In genomic region chr11:120331301-120331966, GRCh38 we compare ENCODE assay signal across 10 cellular contexts. TPM values are rescaled to one million over a fixed set of nuclear protein-coding genes. Genes with fewer than 3 reads are reported as not detected.
DNase-seq lines count a peak whose midpoint lies in the region; FAIRE-seq and TF ChIP-seq lines count a peak whose summit lies in the region.
"Had no signal": no experiment of that assay in that cellular context is flagged by ENCODE, and none has a peak within 500 bp of the region (broad histone marks: within the 10 kb centered on the region; RNA-seq: fewer than 3 reads in every experiment).

No MANE protein-coding gene starts in this region.

- no peak overlapping the region for H3K4ac ChIP-seq in trophoblast cell (ENCODE audit: low read depth, low read length)

- no peak for TF ChIP-seq CTCF in fibroblast of lung (conservative IDR thresholded peaks at IDR 0.05 in 1 of 2, IDR thresholded peaks at IDR 0.05 in 1 of 2; ENCODE audit: low read depth in 1 of 2, low read length in 2 of 2)
- TF ChIP-seq CTCF in GM13977 (IDR thresholded peaks at IDR 0.05; ENCODE audit: extremely low read depth, insufficient read depth, missing control alignments), result no peak

- intact Hi-C loops in posterior vena cava (cut with DNase I), result no loop called here
- intact Hi-C loops in activated naive CD4-positive, alpha-beta T cell treated with anti-CD3 and anti-CD28 coated beads for 36 hours (cut with micrococcal nuclease), result no loop called here

- H3K9me3 ChIP-seq in SJSA1 (replicated peaks) (no peaks in the 10 kb centered on the region), fibroblast of lung (ENCODE audit: control insufficient read depth, insufficient read depth, low read depth, low read length) (no peaks in the 10 kb centered on the region), trophoblast cell (ENCODE audit: insufficient read depth, low read depth, low read length) (no peaks in the 10 kb centered on the region)

- peaks cover 17% of the 10 kb centered on the region for H3K79me2 ChIP-seq in fibroblast of lung (ENCODE audit: control insufficient read depth, insufficient read depth, low read length)
- H3K79me2 ChIP-seq in trophoblast cell (ENCODE audit: control insufficient read depth, insufficient read depth, low read length, poor library complexity), result peaks cover 4% of the 10 kb centered on the region

- no peak overlapping the region for H3K9ac ChIP-seq in fibroblast of lung (ENCODE audit: insufficient read depth, low read length)
- no peak overlapping the region for H3K9ac ChIP-seq in trophoblast cell (ENCODE audit: low read length)

- DNase-seq in SJSA1 (ENCODE audit: low read depth in 1 of 2, low spot score in 2 of 2), result peak in 1 of 2 experiments; percentile 61
- peak; percentile 94 to 95 for DNase-seq in fibroblast of lung (ENCODE audit: low read depth in 2 of 2)
- DNase-seq in trophoblast cell, result peak; percentile 65 to 84
- no peak for DNase-seq in posterior vena cava (ENCODE audit: low spot score)
- no peak for DNase-seq in activated naive CD4-positive, alpha-beta T cell treated with anti-CD3 and anti-CD28 coated beads for 36 hours
- DNase-seq in GM13977 (ENCODE audit: low spot score), result no peak
- no peak for DNase-seq in SIG-M5 (lab: John Stamatoyannopoulos, UW)
- DNase-seq: stimulated activated CD8-positive, alpha-beta memory T cell treated with anti-CD3 and anti-CD28 coated beads, Interleukin-4, amount 100 ng/mL, for 48 hours had no signal

- no peak overlapping the region for H4K91ac ChIP-seq in trophoblast cell (ENCODE audit: low read depth, low read length)

- peaks cover 12% of the 10 kb centered on the region for H3K4me1 Mint-ChIP-seq in activated naive CD4-positive, alpha-beta T cell treated with anti-CD3 and anti-CD28 coated beads for 36 hours (ENCODE audit: low read depth)

- no peak overlapping the region for H3K27ac Mint-ChIP-seq in activated naive CD4-positive, alpha-beta T cell treated with anti-CD3 and anti-CD28 coated beads for 36 hours
- H3K27ac Mint-ChIP-seq: progenitor cell of endocrine pancreas had no signal

- no peak overlapping the region for H3K18ac ChIP-seq in trophoblast cell (ENCODE audit: low read length)

- H3K27ac ChIP-seq in SJSA1, result peak overlapping the region; percentile 90
- H3K27ac ChIP-seq in fibroblast of lung (ENCODE audit: insufficient read depth, low read length), result peak overlapping the region; percentile 62
- no peak overlapping the region for H3K27ac ChIP-seq in trophoblast cell (ENCODE audit: low read depth, low read length)

- H3K4me3 Mint-ChIP-seq in activated naive CD4-positive, alpha-beta T cell treated with anti-CD3 and anti-CD28 coated beads for 36 hours, result no peak overlapping the region

- no peaks in the 10 kb centered on the region for H3K36me3 Mint-ChIP-seq in activated naive CD4-positive, alpha-beta T cell treated with anti-CD3 and anti-CD28 coated beads for 36 hours (ENCODE audit: low read depth)

- H3K79me1 ChIP-seq in trophoblast cell (ENCODE audit: low read length), result peaks cover 7% of the 10 kb centered on the region

- H3K27me3 ChIP-seq in SJSA1 (replicated peaks) (no peaks in the 10 kb centered on the region), fibroblast of lung (ENCODE audit: control insufficient read depth, insufficient read depth, low read length) (no peaks in the 10 kb centered on the region), trophoblast cell (ENCODE audit: insufficient read depth, low read length) (no peaks in the 10 kb centered on the region)

- no peak overlapping the region for H3K23ac ChIP-seq in trophoblast cell (ENCODE audit: low read length)

- H3K14ac ChIP-seq in trophoblast cell (ENCODE audit: low read length), result no peak overlapping the region

- peak; percentile 66 for FAIRE-seq in G401.6 (lab: Jason Lieb, UNC)

- H3K4me3 ChIP-seq in SJSA1 (no peak overlapping the region), fibroblast of lung (replicated peaks in 1 of 4; ENCODE audit: control extremely low read depth in 1 of 4, insufficient read depth in 1 of 4, low read depth in 3 of 4, low read length in 4 of 4) (peak overlapping the region in 1 of 4 experiments; percentile 3), trophoblast cell (ENCODE audit: low read depth, low read length) (no peak overlapping the region)

- no peak overlapping the region for H2BK12ac ChIP-seq in trophoblast cell (ENCODE audit: low read length)

- peak overlapping the region; percentile 66 for H3K4me2 ChIP-seq in fibroblast of lung (ENCODE audit: extremely low read depth, insufficient read depth, low read length)
- H3K4me2 ChIP-seq in trophoblast cell (ENCODE audit: low read length), result no peak overlapping the region

- WGBS in trophoblast cell (ENCODE audit: extremely low coverage, insufficient coverage, insufficient read length), result no CpG with 5 or more reads among the region's 2 CpGs

- H2BK120ac ChIP-seq in trophoblast cell (ENCODE audit: insufficient read depth, low read length, poor library complexity), result no peak overlapping the region

- no peaks in the 10 kb centered on the region for H4K20me1 ChIP-seq in fibroblast of lung (ENCODE audit: control insufficient read depth, extremely low read depth, insufficient read depth, low read length)

- in situ Hi-C loops in GM13977 (cut with MboI; ENCODE audit: low pct_unique_long_range_greater_than_20kb, low sequenced_read_pairs, unreplicated experiment), result no loop called here

- no peak overlapping the region for H2AFZ ChIP-seq in fibroblast of lung (ENCODE audit: low read length)
- no peak overlapping the region for H2AFZ ChIP-seq in trophoblast cell (ENCODE audit: insufficient read depth, low read length, poor library complexity)

- H4K12ac ChIP-seq in trophoblast cell (ENCODE audit: low read depth, low read length), result no peak overlapping the region

- no peaks in the 10 kb centered on the region for H3K9me3 Mint-ChIP-seq in activated naive CD4-positive, alpha-beta T cell treated with anti-CD3 and anti-CD28 coated beads for 36 hours

- H3K4me1 ChIP-seq in SJSA1 (replicated peaks) (peaks cover 45% of the 10 kb centered on the region), fibroblast of lung (ENCODE audit: control insufficient read depth, extremely low read depth, insufficient read depth, low read length) (peaks cover 29% of the 10 kb centered on the region), trophoblast cell (ENCODE audit: control insufficient read depth in 1 of 2, insufficient read depth in 2 of 2, low read length in 2 of 2) (peaks cover 0 to 3% of the 10 kb centered on the region in 2 experiments)

- no peak overlapping the region for H2AK5ac ChIP-seq in trophoblast cell (ENCODE audit: low read length)

- H3K36me3 ChIP-seq in SJSA1 (peaks cover 13% of the 10 kb centered on the region), fibroblast of lung (ENCODE audit: control insufficient read depth, insufficient read depth, low read length) (peaks cover 7% of the 10 kb centered on the region), trophoblast cell (ENCODE audit: control insufficient read depth in 1 of 2, insufficient read depth in 2 of 2, low read length in 2 of 2) (peaks cover 6 to 9% of the 10 kb centered on the region in 2 experiments)

- no peak overlapping the region for H4K8ac ChIP-seq in trophoblast cell (ENCODE audit: low read depth, low read length)

- CTCF ChIA-PET in activated naive CD4-positive, alpha-beta T cell treated with anti-CD3 and anti-CD28 coated beads for 36 hours (lab: Charles Lee), result no interaction called here

- peaks cover 31% of the 10 kb centered on the region for H3K27me3 Mint-ChIP-seq in activated naive CD4-positive, alpha-beta T cell treated with anti-CD3 and anti-CD28 coated beads for 36 hours (ENCODE audit: low read depth)
- H3K27me3 Mint-ChIP-seq: progenitor cell of endocrine pancreas had no signal

- H2BK5ac ChIP-seq in trophoblast cell (ENCODE audit: low read depth, low read length, poor library complexity), result no peak overlapping the region

RNA-seq across cellular contexts. Expression of gene ARHGEF12, which starts 4.8 kb away (rescaled TPM):
- total RNA-seq in SJSA1 (2014; rRNA removed; shearing (Covaris generic)), result 29.6 and 36.9 TPM in 2 replicates
- 107 and 141 TPM in 2 replicates for total RNA-seq in fibroblast of lung
- polyA plus RNA-seq in fibroblast of lung, result 52.7 and 63.1 TPM in 2 replicates
- 46.9 and 58.5 TPM in 2 replicates for polyA plus RNA-seq in fibroblast of lung (2012)
- polyA minus RNA-seq in fibroblast of lung (ENCODE audit: low replicate concordance), result 46.8 and 57.9 TPM in 2 replicates
- polyA plus RNA-seq in trophoblast cell (2013), result 30.4 and 31.2 TPM in 2 replicates
- 100 to 1,000 TPM in 1 of 2 donors, 10 to 100 TPM in 1; 77.6 to 101 TPM for total RNA-seq in posterior vena cava
- 10 to 100 TPM; 15.4 to 16.5 TPM for total RNA-seq in activated naive CD4-positive, alpha-beta T cell treated with anti-CD3 and anti-CD28 coated beads for 36 hours

RNA-seq across cellular contexts. Expression of gene TLCD5, which starts 6.3 kb away (rescaled TPM):
- total RNA-seq in SJSA1 (2014; rRNA removed; shearing (Covaris generic)), result 2.6 and 4.6 TPM in 2 replicates
- total RNA-seq in fibroblast of lung, result 9.8 and 13.2 TPM in 2 replicates
- 12.1 and 17.0 TPM in 2 replicates for polyA plus RNA-seq in fibroblast of lung
- polyA plus RNA-seq in fibroblast of lung (2012), result 9.3 and 12.0 TPM in 2 replicates
- polyA minus RNA-seq in fibroblast of lung (ENCODE audit: low replicate concordance), result 5.3 and 8.6 TPM in 2 replicates
- polyA plus RNA-seq in trophoblast cell (2013), result 5.9 and 6.1 TPM in 2 replicates
- total RNA-seq in posterior vena cava, result 1 to 10 TPM; 4.9 to 6.0 TPM
- 1 to 10 TPM; 1.2 to 2.2 TPM for total RNA-seq in activated naive CD4-positive, alpha-beta T cell treated with anti-CD3 and anti-CD28 coated beads for 36 hours

Comparison
In these comparisons a context has a peak if more than half of its experiments do, and no peak if none do; other contexts are left out.
1. DNase-seq: peak in fibroblast of lung (2 of 2) and trophoblast cell (2 of 2); none in posterior vena cava (single experiment), activated naive CD4-positive, alpha-beta T cell treated with anti-CD3 and anti-CD28 coated beads for 36 hours (single experiment), GM13977 (single experiment) and SIG-M5 (single experiment).